13 cellular contexts compared by ENCODE assay signal in the genomic region with DNA sequence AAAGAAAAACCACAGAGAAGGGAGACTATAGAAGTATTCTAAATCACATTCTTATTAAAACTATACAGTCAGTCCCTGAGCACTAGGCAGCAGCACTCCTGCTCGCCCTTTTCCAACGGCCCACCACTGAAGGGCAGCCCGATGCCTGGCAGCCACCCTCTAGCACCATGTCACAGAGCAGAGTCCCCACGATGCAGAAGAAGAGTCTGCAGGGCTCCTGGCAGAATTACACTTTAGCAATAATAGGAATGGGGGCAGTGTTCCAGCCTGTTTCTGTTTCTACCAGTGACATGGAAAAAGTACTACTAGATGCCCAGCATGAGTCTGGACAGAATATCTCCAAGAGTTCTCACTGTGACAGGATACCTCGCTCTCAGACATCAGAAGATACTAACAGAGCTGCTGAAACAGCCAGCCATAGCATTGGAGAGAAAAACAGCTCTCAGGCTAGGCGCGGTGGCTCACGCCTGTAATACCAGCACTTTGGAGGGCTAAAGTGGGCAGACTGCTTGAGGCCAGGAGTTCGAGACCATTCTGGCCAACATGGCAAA.
DNase-seq lines count a peak whose midpoint lies in the region; ATAC-seq and TF ChIP-seq lines count a peak whose summit lies in the region.
"Had no signal": no experiment of that assay in that cellular context is flagged by ENCODE, and none has a peak within 500 bp of the region (broad histone marks: within the 10 kb centered on the region; RNA-seq: fewer than 3 reads in every experiment).

No MANE protein-coding gene starts in this region.

- no peaks in the 10 kb centered on the region for H3K9me3 Mint-ChIP-seq in stimulated activated effector memory CD8-positive, alpha-beta T cell treated with anti-CD3 and anti-CD28 coated beads, Interleukin-12 subunit alpha, Interleukin-12 subunit beta, amount 100 ng/mL, for 72 hours
- H3K9me3 Mint-ChIP-seq: CD4-positive, alpha-beta memory T cell had no signal

- peaks cover 78% of the 10 kb centered on the region for H3K36me3 Mint-ChIP-seq in stimulated activated effector memory CD8-positive, alpha-beta T cell treated with anti-CD3 and anti-CD28 coated beads, Interleukin-12 subunit alpha, Interleukin-12 subunit beta, amount 100 ng/mL, for 72 hours

- H3K27ac ChIP-seq in heart right ventricle: peak overlapping the region in 3 of 10 donors; percentile 14 to 21 (median 14)
- H3K27ac ChIP-seq: C4-2B, GM23248, HL-60 had no signal

- H3K36me3 ChIP-seq in heart right ventricle: peaks cover 0 to 98% (median 22%) of the 10 kb centered on the region in 9 donors
- H3K36me3 ChIP-seq: BE2C had no signal

- TF ChIP-seq CTCF in heart right ventricle (IDR thresholded peaks at IDR 0.05): no peak

- peak in 5 of 8 donors; percentile 39 to 91 (median 76) for ATAC-seq in heart right ventricle
- ATAC-seq in Right ventricle myocardium superior (ENCODE audit: poor library complexity): no peak
- no peak for ATAC-seq in stimulated activated effector memory CD8-positive, alpha-beta T cell treated with anti-CD3 and anti-CD28 coated beads, Interleukin-12 subunit alpha, Interleukin-12 subunit beta, amount 100 ng/mL, for 72 hours

- no peaks in the 10 kb centered on the region for H3K27me3 ChIP-seq in heart right ventricle
- H3K27me3 ChIP-seq: BE2C had no signal

- 90 to 92% methylated on average over 9 of the region's 9 CpGs for WGBS in heart right ventricle, 2 donors

- intact Hi-C loops in heart right ventricle (cut with DNase I): no loop called here
- intact Hi-C loops in Right ventricle myocardium superior (cut with DNase I): no loop called here

- no peaks in the 10 kb centered on the region for H3K4me1 Mint-ChIP-seq in stimulated activated effector memory CD8-positive, alpha-beta T cell treated with anti-CD3 and anti-CD28 coated beads, Interleukin-12 subunit alpha, Interleukin-12 subunit beta, amount 100 ng/mL, for 72 hours

- DNase-seq in heart right ventricle (no peak), Right ventricle myocardium superior (no peak), G401 (ENCODE audit: low spot score) (peak; percentile 59), cerebellum (ENCODE audit: low spot score) (peak; percentile 21), T-helper 9 cell (no peak), NCI-H446 treated with DMSO at 0.1 percent for 48 hours (lab: John Stamatoyannopoulos, UW) (no peak)
- DNase-seq in stimulated activated effector memory CD8-positive, alpha-beta T cell treated with anti-CD3 and anti-CD28 coated beads, Interleukin-12 subunit alpha, Interleukin-12 subunit beta, amount 100 ng/mL, for 72 hours (ENCODE audit: low spot score in 2 of 2): no peak
- DNase-seq: BE2C; CD4-positive, alpha-beta memory T cell; DMS79; GM23248 had no signal

- peak overlapping the region; percentile 33 for H3K27ac Mint-ChIP-seq in stimulated activated effector memory CD8-positive, alpha-beta T cell treated with anti-CD3 and anti-CD28 coated beads, Interleukin-12 subunit alpha, Interleukin-12 subunit beta, amount 100 ng/mL, for 72 hours

- no peaks in the 10 kb centered on the region for H3K9me3 ChIP-seq in heart right ventricle
- H3K9me3 ChIP-seq: BE2C had no signal

- no peak overlapping the region for H3K4me3 Mint-ChIP-seq in stimulated activated effector memory CD8-positive, alpha-beta T cell treated with anti-CD3 and anti-CD28 coated beads, Interleukin-12 subunit alpha, Interleukin-12 subunit beta, amount 100 ng/mL, for 72 hours
- H3K4me3 Mint-ChIP-seq: CD4-positive, alpha-beta memory T cell had no signal

- no peak overlapping the region for H3K4me3 ChIP-seq in heart right ventricle
- H3K4me3 ChIP-seq: GM23248 had no signal

- no peaks in the 10 kb centered on the region for H3K4me1 ChIP-seq in heart right ventricle
- H3K4me1 ChIP-seq: BE2C had no signal

- in situ Hi-C loops in G401 (cut with HindIII; ENCODE audit: low sequenced_read_pairs): no loop called here

Comparison
In these comparisons a context has a peak if more than half of its experiments do, and no peak if none do; other contexts are left out.
1. ATAC-seq: peak in heart right ventricle (5 of 8); none in Right ventricle myocardium superior (single experiment) and stimulated activated effector memory CD8-positive, alpha-beta T cell treated with anti-CD3 and anti-CD28 coated beads, Interleukin-12 subunit alpha, Interleukin-12 subunit beta, amount 100 ng/mL, for 72 hours (single experiment).
2. DNase-seq: peak in G401 (single experiment) and cerebellum (single experiment); none in heart right ventricle (0 of 2), Right ventricle myocardium superior (single experiment), stimulated activated effector memory CD8-positive, alpha-beta T cell treated with anti-CD3 and anti-CD28 coated beads, Interleukin-12 subunit alpha, Interleukin-12 subunit beta, amount 100 ng/mL, for 72 hours (0 of 2), T-helper 9 cell (single experiment) and NCI-H446 treated with DMSO at 0.1 percent for 48 hours (single experiment).